In genomic region chrX:44875185-44875489, GRCh38 we compare ENCODE assay signal across 1 cellular context.
TF ChIP-seq lines count a peak whose summit lies in the region.

No MANE protein-coding gene starts in this region.

TF ChIP-seq in endothelial cell of umbilical vein, 7 proteins besides CTCF, POLR2A, EP300 and RAD21 (continued from another document):
- TF ChIP-seq EZH2 (IDR thresholded peaks at IDR 0.05; ENCODE audit: borderline replicate concordance, low read depth, low read length, severe bottlenecking) (no peak), JUN (IDR thresholded peaks at IDR 0.05; ENCODE audit: borderline replicate concordance, insufficient read depth, insufficient read length, low read depth) (no peak), GATA2 (IDR thresholded peaks at IDR 0.05; ENCODE audit: insufficient read depth, insufficient read length, low read depth, low read length) (no peak), MYC (IDR thresholded peaks at IDR 0.05; ENCODE audit: low read depth, low read length) (no peak)
TF ChIP-seq in endothelial cell of umbilical vein: peak in this region for 0.
